Comparison of ENCODE assay signal across 28 cellular contexts in genomic region chr6:150967381-150967780, GRCh38.
DNase-seq lines count a peak whose midpoint lies in the region; FAIRE-seq and TF ChIP-seq lines count a peak whose summit lies in the region.
"Had no signal": no experiment of that assay in that cellular context is flagged by ENCODE, and none has a peak within 500 bp of the region (broad histone marks: within the 10 kb centered on the region; RNA-seq: fewer than 3 reads in every experiment).

No MANE protein-coding gene starts in this region.

- POLR2A ChIA-PET in activated CD4-positive, alpha-beta memory T cell treated with anti-CD3 and anti-CD28 coated beads for 36 hours (lab: Charles Lee) = no interaction called here

- no peak overlapping the region for H2AFZ ChIP-seq in astrocyte (ENCODE audit: low read depth, low read length)

- TF ChIP-seq CTCF in Calu3 (IDR thresholded peaks at IDR 0.05; ENCODE audit: unreplicated experiment) (no peak), astrocyte (IDR thresholded peaks at IDR 0.05; ENCODE audit: insufficient read depth, low read depth, low read length) (no peak), nephron progenitor cell (IDR thresholded peaks at IDR 0.05) (no peak)

- H3K27ac Mint-ChIP-seq in Calu3 (ENCODE audit: unreplicated experiment) (peak overlapping the region; percentile 52), astrocyte (ENCODE audit: unreplicated experiment) (peak overlapping the region; percentile 35), nephron progenitor cell (peak overlapping the region; percentile 65)
- H3K27ac Mint-ChIP-seq in activated CD4-positive, alpha-beta memory T cell treated with anti-CD3 and anti-CD28 coated beads for 36 hours = no peak overlapping the region
- H3K27ac Mint-ChIP-seq: activated CD4-positive, alpha-beta T cell treated with anti-CD3 and anti-CD28 coated beads, Interleukin-2, amount 10 ng/mL, durations not matched to agents 7 days and 5 days; activated T-cell treated with anti-CD3 and anti-CD28 coated beads, Interleukin-2, amount 50 U/mL, for 24 hours had no signal

- DNase-seq in NCI-H2029 (lab: John Stamatoyannopoulos, UW) = peak; percentile 4
- no peak for DNase-seq in NCI-H2029 treated with DMSO at 0.1 percent for 48 hours (lab: John Stamatoyannopoulos, UW)
- DNase-seq in Calu3 = no peak
- DNase-seq in astrocyte (ENCODE audit: low read depth) = no peak
- DNase-seq in nephron progenitor cell = no peak
- DNase-seq in activated CD4-positive, alpha-beta memory T cell treated with anti-CD3 and anti-CD28 coated beads for 36 hours = no peak
- DNase-seq in HuH-7 (ENCODE audit: low spot score) = no peak
- DNase-seq in NCI-H128 (lab: John Stamatoyannopoulos, UW; ENCODE audit: unreplicated experiment) = no peak
- DNase-seq: activated CD4-positive, alpha-beta T cell treated with anti-CD3 and anti-CD28 coated beads, Interleukin-2, amount 10 ng/mL, durations not matched to agents 7 days and 5 days; activated effector memory CD4-positive, alpha-beta T cell treated with anti-CD3 and anti-CD28 coated beads, Interleukin-2, amount 50 U/mL, for 16 hours; activated T-cell treated with anti-CD3 and anti-CD28 coated beads, Interleukin-2, amount 50 U/mL, for 24 hours; adrenal gland; naive thymus-derived CD8-positive, alpha-beta T cell; NCI-H1105; NCI-H1930; NCI-H2227 treated with DMSO at 0.1 percent for 48 hours; NCI-H774; SIG-M5; sigmoid colon; stimulated activated CD4-positive, alpha-beta T cell treated with anti-CD3 and anti-CD28 coated beads, Interleukin-12 subunit alpha, Interleukin-12 subunit beta, amount 100 ng/mL, for 4 hours; stimulated activated CD4-positive, alpha-beta T cell treated with anti-CD3 and anti-CD28 coated beads, Interleukin-2, amount 100 ng/mL, for 48 hours had no signal

- no peak for FAIRE-seq in astrocyte (lab: Jason Lieb, UNC)
- FAIRE-seq: frontal cortex, GM12892, RCC 7860 had no signal

- H3K79me2 ChIP-seq in astrocyte (ENCODE audit: insufficient read depth, low read length) = no peaks in the 10 kb centered on the region

- H3K27me3 ChIP-seq in astrocyte (ENCODE audit: insufficient read depth, low read length) = no peaks in the 10 kb centered on the region
- H3K27me3 ChIP-seq: adrenal gland; BLaER1 treated with 17β-estradiol and CSF1 and Interleukin-3, amounts not matched to agents 10 nM and 100 nM; sigmoid colon; tibial nerve had no signal

- H3K4me1 Mint-ChIP-seq in Calu3 (ENCODE audit: low read depth, unreplicated experiment) (no peaks in the 10 kb centered on the region), astrocyte (ENCODE audit: low read depth, unreplicated experiment) (peaks cover 9% of the 10 kb centered on the region), nephron progenitor cell (peaks cover 23% of the 10 kb centered on the region)
- H3K4me1 Mint-ChIP-seq in activated CD4-positive, alpha-beta memory T cell treated with anti-CD3 and anti-CD28 coated beads for 36 hours (ENCODE audit: low read depth) = no peaks in the 10 kb centered on the region
- H3K4me1 Mint-ChIP-seq: brain; naive thymus-derived CD8-positive, alpha-beta T cell had no signal

- CTCF ChIA-PET in Calu3 (lab: Charles Lee) = no interaction called here
- CTCF ChIA-PET in activated CD4-positive, alpha-beta memory T cell treated with anti-CD3 and anti-CD28 coated beads for 36 hours (lab: Charles Lee) = interaction anchor here (0.6 kb wide), 1 partner anchor 47 kb away, joined by 3 read pairs; no protein-coding TSS in a partner anchor

- no peaks in the 10 kb centered on the region for H3K9me3 ChIP-seq in astrocyte (ENCODE audit: insufficient read depth, low read depth, low read length)
- H3K9me3 ChIP-seq: adrenal gland; BLaER1 treated with 17β-estradiol and CSF1 and Interleukin-3, amounts not matched to agents 10 nM and 100 nM; sigmoid colon; tibial nerve had no signal

- H3K36me3 ChIP-seq in astrocyte (ENCODE audit: insufficient read depth, low read length) = peaks cover 28% of the 10 kb centered on the region
- H3K36me3 ChIP-seq: adrenal gland had no signal

- H3K9me3 Mint-ChIP-seq in Calu3 (ENCODE audit: low read depth, unreplicated experiment) (no peaks in the 10 kb centered on the region), astrocyte (ENCODE audit: unreplicated experiment) (peaks cover 2% of the 10 kb centered on the region), nephron progenitor cell (no peaks in the 10 kb centered on the region)
- H3K9me3 Mint-ChIP-seq in activated CD4-positive, alpha-beta memory T cell treated with anti-CD3 and anti-CD28 coated beads for 36 hours = no peaks in the 10 kb centered on the region
- H3K9me3 Mint-ChIP-seq: activated CD4-positive, alpha-beta T cell treated with anti-CD3 and anti-CD28 coated beads, Interleukin-2, amount 10 ng/mL, durations not matched to agents 7 days and 5 days; activated T-cell treated with anti-CD3 and anti-CD28 coated beads, Interleukin-2, amount 50 U/mL, for 24 hours; brain; naive thymus-derived CD8-positive, alpha-beta T cell had no signal

- no peaks in the 10 kb centered on the region for H4K20me1 ChIP-seq in astrocyte (ENCODE audit: insufficient read depth, low read length)

- H3K4me3 Mint-ChIP-seq in Calu3 (ENCODE audit: low read depth, unreplicated experiment) (no peak overlapping the region), astrocyte (ENCODE audit: unreplicated experiment) (no peak overlapping the region), nephron progenitor cell (no peak overlapping the region)
- no peak overlapping the region for H3K4me3 Mint-ChIP-seq in activated CD4-positive, alpha-beta memory T cell treated with anti-CD3 and anti-CD28 coated beads for 36 hours
- H3K4me3 Mint-ChIP-seq: activated CD4-positive, alpha-beta T cell treated with anti-CD3 and anti-CD28 coated beads, Interleukin-2, amount 10 ng/mL, durations not matched to agents 7 days and 5 days; activated T-cell treated with anti-CD3 and anti-CD28 coated beads, Interleukin-2, amount 50 U/mL, for 24 hours; brain; naive thymus-derived CD8-positive, alpha-beta T cell had no signal

- intact Hi-C loops in Calu3 (cut with micrococcal nuclease; ENCODE audit: unreplicated experiment) = no loop called here
- intact Hi-C loops in activated CD4-positive, alpha-beta memory T cell treated with anti-CD3 and anti-CD28 coated beads for 36 hours (cut with micrococcal nuclease) = no loop called here

- H3K27me3 Mint-ChIP-seq in Calu3 (ENCODE audit: unreplicated experiment) (no peaks in the 10 kb centered on the region), astrocyte (ENCODE audit: low read depth, unreplicated experiment) (no peaks in the 10 kb centered on the region), nephron progenitor cell (ENCODE audit: low read depth, poor library complexity) (no peaks in the 10 kb centered on the region)
- H3K27me3 Mint-ChIP-seq in activated CD4-positive, alpha-beta memory T cell treated with anti-CD3 and anti-CD28 coated beads for 36 hours = no peaks in the 10 kb centered on the region
- H3K27me3 Mint-ChIP-seq: activated CD4-positive, alpha-beta T cell treated with anti-CD3 and anti-CD28 coated beads, Interleukin-2, amount 10 ng/mL, durations not matched to agents 7 days and 5 days; activated T-cell treated with anti-CD3 and anti-CD28 coated beads, Interleukin-2, amount 50 U/mL, for 24 hours; brain; naive thymus-derived CD8-positive, alpha-beta T cell had no signal

- H3K4me3 ChIP-seq in astrocyte (ENCODE audit: insufficient read depth, low read depth, low read length) = no peak overlapping the region
- H3K4me3 ChIP-seq: adrenal gland; BLaER1 treated with 17β-estradiol and CSF1 and Interleukin-3, amounts not matched to agents 10 nM and 100 nM; sigmoid colon; tibial nerve had no signal

- no peak overlapping the region for H3K27ac ChIP-seq in astrocyte (ENCODE audit: low read depth, low read length)
- H3K27ac ChIP-seq: 22Rv1; adrenal gland; BLaER1 treated with 17β-estradiol and CSF1 and Interleukin-3, amounts not matched to agents 10 nM and 100 nM; sigmoid colon; tibial nerve had no signal

- H3K4me2 ChIP-seq in astrocyte (ENCODE audit: low read length) = no peak overlapping the region

- no peaks in the 10 kb centered on the region for H3K4me1 ChIP-seq in astrocyte (ENCODE audit: insufficient read depth, low read length)
- H3K4me1 ChIP-seq: adrenal gland, sigmoid colon, tibial nerve had no signal

- BruUV-seq in Calu3 (replicated peaks; lab: Mats Ljungman, UMichigan) = no TSS peak

- H3K9ac ChIP-seq in astrocyte (ENCODE audit: low read length) = no peak overlapping the region
- H3K9ac ChIP-seq: BLaER1 treated with 17β-estradiol and CSF1 and Interleukin-3, amounts not matched to agents 10 nM and 100 nM had no signal

- peaks cover 26% of the 10 kb centered on the region for H3K36me3 Mint-ChIP-seq in Calu3 (ENCODE audit: insufficient read depth, unreplicated experiment)
- peaks cover 12% of the 10 kb centered on the region for H3K36me3 Mint-ChIP-seq in astrocyte (ENCODE audit: low read depth, unreplicated experiment)
- peaks cover 47% of the 10 kb centered on the region for H3K36me3 Mint-ChIP-seq in nephron progenitor cell (ENCODE audit: low read depth)
- peaks cover 53% of the 10 kb centered on the region for H3K36me3 Mint-ChIP-seq in activated CD4-positive, alpha-beta memory T cell treated with anti-CD3 and anti-CD28 coated beads for 36 hours
